8 cellular contexts compared by ENCODE assay signal in the genomic region with DNA sequence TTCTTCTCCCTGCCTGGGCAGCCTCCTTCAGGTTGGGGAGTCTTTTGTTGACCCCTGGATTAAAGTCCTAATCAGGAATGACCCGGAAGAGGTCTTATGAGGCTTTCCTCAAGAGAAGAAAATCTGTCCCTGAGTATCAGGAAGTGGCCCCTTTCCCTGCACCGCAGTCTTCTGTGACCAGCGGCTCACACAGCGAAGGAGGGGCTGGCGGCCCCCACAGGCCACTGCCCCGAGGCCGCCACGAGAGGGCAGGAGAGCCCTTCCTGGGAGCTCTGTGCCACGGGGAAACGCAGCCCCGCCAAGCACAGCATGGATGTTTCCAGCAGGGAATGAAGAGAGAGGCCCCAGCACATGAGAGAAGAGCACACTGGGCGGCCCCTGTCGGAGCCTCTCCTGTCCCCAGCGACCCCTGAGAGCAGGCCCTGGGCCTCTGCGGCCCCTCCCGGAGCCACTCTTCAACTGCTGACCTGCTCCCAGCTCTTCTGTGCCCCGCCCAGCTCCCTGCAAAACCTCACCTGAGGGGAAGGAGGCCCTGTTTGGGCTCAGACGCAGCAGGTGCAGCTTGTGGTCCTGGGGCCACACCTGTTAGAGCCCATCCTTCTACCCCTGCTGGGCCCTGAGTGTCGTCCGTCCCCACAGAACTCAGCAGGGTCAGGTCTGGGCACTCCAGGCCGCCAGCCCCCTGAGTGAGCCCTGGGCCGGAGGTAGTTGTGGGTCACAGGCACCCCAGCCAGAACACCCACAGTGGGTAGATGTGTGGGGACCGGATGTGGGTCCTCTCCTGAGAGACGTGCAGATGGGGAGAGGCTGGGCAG. TPM values are rescaled to one million over a fixed set of nuclear protein-coding genes. Genes with fewer than 3 reads are reported as not detected.
DNase-seq lines count a peak whose midpoint lies in the region; ATAC-seq and TF ChIP-seq lines count a peak whose summit lies in the region.

No MANE protein-coding gene starts in this region.

- H3K27ac Mint-ChIP-seq in neural crest cell (ENCODE audit: unreplicated experiment) = no peak overlapping the region
- peak overlapping the region; percentile 72 to 96 for H3K27ac Mint-ChIP-seq in stimulated activated naive CD8-positive, alpha-beta T cell treated with anti-CD3 and anti-CD28 coated beads, Interleukin-15, amount 100 ng/mL, for 72 hours

- DNase-seq in Daoy (ENCODE audit: low read depth) = peak; percentile 93
- peak; percentile 31 for DNase-seq in SIG-M5 (lab: John Stamatoyannopoulos, UW)
- DNase-seq in activated effector memory CD4-positive, alpha-beta T cell treated with Interleukin-2 at 50 U/mL for 16 hours = peak; percentile 60
- DNase-seq in fibroblast of the aortic adventitia (ENCODE audit: low read depth) = peak; percentile 84
- DNase-seq in neural crest cell (ENCODE audit: low read depth, low spot score) = peak; percentile 85
- peak; percentile 73 to 76 for DNase-seq in stimulated activated naive CD8-positive, alpha-beta T cell treated with anti-CD3 and anti-CD28 coated beads, Interleukin-15, amount 100 ng/mL, for 72 hours

- no peak overlapping the region for H3K4me3 ChIP-seq in fibroblast of the aortic adventitia (ENCODE audit: low read depth, low read length)

- peaks cover 3% of the 10 kb centered on the region for H3K36me3 Mint-ChIP-seq in neural crest cell (ENCODE audit: low read depth)

- H3K4me1 Mint-ChIP-seq in neural crest cell = peaks cover 48% of the 10 kb centered on the region
- peaks cover 38% of the 10 kb centered on the region for H3K4me1 Mint-ChIP-seq in stimulated activated naive CD8-positive, alpha-beta T cell treated with anti-CD3 and anti-CD28 coated beads, Interleukin-15, amount 100 ng/mL, for 72 hours

- peak overlapping the region; percentile 84 for H3K4me3 Mint-ChIP-seq in neural crest cell
- H3K4me3 Mint-ChIP-seq in stimulated activated naive CD8-positive, alpha-beta T cell treated with anti-CD3 and anti-CD28 coated beads, Interleukin-15, amount 100 ng/mL, for 72 hours = peak overlapping the region; percentile 39 to 70

- no peaks in the 10 kb centered on the region for H3K9me3 Mint-ChIP-seq in neural crest cell
- no peaks in the 10 kb centered on the region for H3K9me3 Mint-ChIP-seq in stimulated activated naive CD8-positive, alpha-beta T cell treated with anti-CD3 and anti-CD28 coated beads, Interleukin-15, amount 100 ng/mL, for 72 hours

- ATAC-seq in stimulated activated naive CD8-positive, alpha-beta T cell treated with anti-CD3 and anti-CD28 coated beads, Interleukin-15, amount 100 ng/mL, for 72 hours = peak; percentile 70
- no peak for ATAC-seq in GM21367 (IDR thresholded peaks at IDR 0.05; ENCODE audit: unreplicated experiment)

- TF ChIP-seq CTCF in LNCAP (IDR thresholded peaks at IDR 0.05) (peak; percentile 88), fibroblast of the aortic adventitia (IDR thresholded peaks at IDR 0.05; ENCODE audit: insufficient read depth, low read length) (peak; percentile 98), neural crest cell (conservative IDR thresholded peaks at IDR 0.05) (peak; percentile 99)

- peaks cover 10% of the 10 kb centered on the region for H3K27me3 Mint-ChIP-seq in neural crest cell (ENCODE audit: low read depth)
- peaks cover 6% of the 10 kb centered on the region for H3K27me3 Mint-ChIP-seq in stimulated activated naive CD8-positive, alpha-beta T cell treated with anti-CD3 and anti-CD28 coated beads, Interleukin-15, amount 100 ng/mL, for 72 hours

RNA-seq across cellular contexts. Expression of a gene that starts 4.9 kb away (rescaled TPM):
- 22.6 and 27.3 TPM in 2 replicates for total RNA-seq in Daoy (2014; rRNA removed; shearing (Covaris generic))
- 23.8 and 48.6 TPM in 2 replicates for total RNA-seq in fibroblast of the aortic adventitia (ENCODE audit: low replicate concordance)
- total RNA-seq in neural crest cell = 35.4 and 39.5 TPM in 2 replicates

Comparison
In these comparisons a context has a peak if more than half of its experiments do, and no peak if none do; other contexts are left out.
1. DNase-seq: peak in every context shown above with its lines; median percentile 93 in Daoy; 85 in neural crest cell; 84 in fibroblast of the aortic adventitia; 74 in stimulated activated naive CD8-positive, alpha-beta T cell treated with anti-CD3 and anti-CD28 coated beads, Interleukin-15, amount 100 ng/mL, for 72 hours; 60 in activated effector memory CD4-positive, alpha-beta T cell treated with Interleukin-2 at 50 U/mL for 16 hours; 31 in SIG-M5.